21 cellular contexts compared by ENCODE assay signal in genomic region chr3:116341916-116342315, GRCh38.
"Had no signal": no experiment of that assay in that cellular context is flagged by ENCODE, and none has a peak within 500 bp of the region (broad histone marks: within the 10 kb centered on the region; RNA-seq: fewer than 3 reads in every experiment).

No MANE protein-coding gene starts in this region.

- H3K27ac Mint-ChIP-seq: activated T-helper 17 cell treated with anti-CD3 and anti-CD28 coated beads, Interleukin-2, amount 50 U/mL, for 72 hours; natural killer cell had no signal

- DNase-seq: activated CD4-positive, CD25-positive, alpha-beta regulatory T cell; activated naive CD4-positive, alpha-beta T cell treated with Interleukin-2 at 50 U/mL for 16 hours; activated T-cell treated with anti-CD3 and anti-CD28 coated beads for 4 hours; aorta; cortex of kidney; effector CD4-positive, alpha-beta T cell; esophagus squamous epithelium; hypothalamus; kidney glomerular epithelial cell; mesenchymal stem cell; natural killer cell; stimulated activated CD4-positive, alpha-beta T cell treated with anti-CD3 and anti-CD28 coated beads, Interleukin-4, amount 100 ng/mL, for 24 hours; stimulated activated naive CD4-positive, alpha-beta T cell; tibial artery had no signal

- FAIRE-seq: endothelial cell of umbilical vein, TTC549, urothelium cell line had no signal

- H3K9me3 ChIP-seq: esophagus squamous epithelium, neutrophil, right atrium auricular region, tibial artery had no signal

- ATAC-seq: activated T-helper 17 cell treated with anti-CD3 and anti-CD28 coated beads, Interleukin-2, amount 50 U/mL, for 72 hours; natural killer cell had no signal

- H3K4me1 Mint-ChIP-seq: activated T-helper 17 cell treated with anti-CD3 and anti-CD28 coated beads, Interleukin-2, amount 50 U/mL, for 72 hours; natural killer cell had no signal

- H3K4me3 Mint-ChIP-seq: activated T-helper 17 cell treated with anti-CD3 and anti-CD28 coated beads, Interleukin-2, amount 50 U/mL, for 72 hours; natural killer cell had no signal

- H3K27ac ChIP-seq: esophagus squamous epithelium, neutrophil, right atrium auricular region, skin epidermis, tibial artery had no signal

- H3K36me3 ChIP-seq: esophagus squamous epithelium, neutrophil, right atrium auricular region, tibial artery had no signal

- H3K27me3 Mint-ChIP-seq: activated T-helper 17 cell treated with anti-CD3 and anti-CD28 coated beads, Interleukin-2, amount 50 U/mL, for 72 hours had no signal

- H3K4me3 ChIP-seq: esophagus squamous epithelium, right atrium auricular region, skin epidermis, tibial artery had no signal

- H3K27me3 ChIP-seq: esophagus squamous epithelium, neutrophil, right atrium auricular region, tibial artery had no signal

- H3K4me1 ChIP-seq: esophagus squamous epithelium, tibial artery had no signal
